In genomic region chr3:133457465-133458067, GRCh38 we compare ENCODE assay signal across 14 cellular contexts. TPM values are rescaled to one million over a fixed set of nuclear protein-coding genes. Genes with fewer than 3 reads are reported as not detected.
A peak's percentile ranks its signal among the peaks of the same experiment; 100 is the strongest.
DNase-seq lines count a peak whose midpoint lies in the region; ATAC-seq and TF ChIP-seq lines count a peak whose summit lies in the region.
"Had no signal": no experiment of that assay in that cellular context is flagged by ENCODE, and none has a peak within 500 bp of the region (broad histone marks: within the 10 kb centered on the region; RNA-seq: fewer than 3 reads in every experiment).

No MANE protein-coding gene starts in this region.

- no peaks in the 10 kb centered on the region for H3K79me2 ChIP-seq in H9 (ENCODE audit: insufficient read depth, low read length)
- H3K79me2 ChIP-seq: parathyroid adenoma had no signal

- H3K56ac ChIP-seq in H9 (ENCODE audit: insufficient read length, low read depth, low read length): no peak overlapping the region

- no peak overlapping the region for H2BK5ac ChIP-seq in H9 (ENCODE audit: insufficient read length, low read length)

- H2BK15ac ChIP-seq in H9 (ENCODE audit: low read depth, low read length): no peak overlapping the region

- H2BK120ac ChIP-seq in H9 (ENCODE audit: low read depth, low read length, poor library complexity, severe bottlenecking): no peak overlapping the region

- no peak overlapping the region for H2AK5ac ChIP-seq in H9 (ENCODE audit: insufficient read length, low read length)

- H3K4ac ChIP-seq in H9 (ENCODE audit: low read depth, low read length): no peak overlapping the region

- H3K23me2 ChIP-seq in H9 (ENCODE audit: insufficient read length, low read depth, low read length, poor library complexity, severe bottlenecking): no peaks in the 10 kb centered on the region

- H3K36me3 Mint-ChIP-seq in H9 (ENCODE audit: insufficient read depth in 1 of 3, low read depth in 3 of 3): no peaks in the 10 kb centered on the region
- no peaks in the 10 kb centered on the region for H3K36me3 Mint-ChIP-seq in glutamatergic neuron (ENCODE audit: unreplicated experiment)

- no peak overlapping the region for H3K23ac ChIP-seq in H9 (ENCODE audit: insufficient read length, low read depth, low read length)

- peaks cover 2% of the 10 kb centered on the region; the same call in 1 of the 2 replicates for H3K4me1 ChIP-seq in H9 (ENCODE audit: insufficient read depth, low read length)
- H3K4me1 ChIP-seq: left lung had no signal

- H2BK12ac ChIP-seq in H9 (ENCODE audit: insufficient read length, low read depth, low read length): no peak overlapping the region

- DNase-seq in DMS 273 treated with DMSO at 0.1 percent for 48 hours (lab: John Stamatoyannopoulos, UW): peak; percentile 78
- DNase-seq in H9: no peak
- peak; percentile 35 for DNase-seq in RKO (ENCODE audit: low spot score)
- no peak for DNase-seq in glutamatergic neuron
- no peak for DNase-seq in NCI-H187 (lab: John Stamatoyannopoulos, UW)
- no peak for DNase-seq in stimulated activated CD4-positive, alpha-beta T cell treated with anti-CD3 and anti-CD28 coated beads, Interleukin-15, amount 100 ng/mL, for 24 hours
- DNase-seq: gastrocnemius medialis, left lung, NCI-H2107, tibial artery had no signal

- H3K27ac Mint-ChIP-seq in H9 (no peak overlapping the region), glutamatergic neuron (ENCODE audit: unreplicated experiment) (no peak overlapping the region)

- no peak overlapping the region for H2BK20ac ChIP-seq in H9 (ENCODE audit: low read depth, low read length, poor library complexity, severe bottlenecking)

- H3K4me3 Mint-ChIP-seq in H9 (no peak overlapping the region), glutamatergic neuron (ENCODE audit: unreplicated experiment) (no peak overlapping the region)

- no peak overlapping the region for H3K9ac ChIP-seq in H9 (ENCODE audit: extremely low read depth, insufficient read length, low read length)
- H3K9ac ChIP-seq: parathyroid adenoma had no signal

- no peak overlapping the region for H3K14ac ChIP-seq in H9 (ENCODE audit: insufficient read depth, low read length)

- H3K4me2 ChIP-seq in H9 (ENCODE audit: insufficient read depth, insufficient read length, low read length): no peak overlapping the region

- ATAC-seq in HG03045 (IDR thresholded peaks at IDR 0.05; ENCODE audit: unreplicated experiment) (no peak), GM21619 (IDR thresholded peaks at IDR 0.05; ENCODE audit: unreplicated experiment) (no peak)
- ATAC-seq: gastrocnemius medialis, left lung had no signal

- H3K27me3 ChIP-seq in H9 (ENCODE audit: insufficient read depth, low read length): no peaks in the 10 kb centered on the region
- H3K27me3 ChIP-seq: gastrocnemius medialis, left lung, tibial artery had no signal

- H4K91ac ChIP-seq in H9 (ENCODE audit: insufficient read length, low read depth, low read length): no peak overlapping the region

- no peaks in the 10 kb centered on the region for H4K20me1 ChIP-seq in H9 (ENCODE audit: control insufficient read depth, insufficient read depth, insufficient read length)

- no peaks in the 10 kb centered on the region for H3K9me3 ChIP-seq in H9 (ENCODE audit: control insufficient read depth, low read depth, low read length)
- H3K9me3 ChIP-seq: gastrocnemius medialis, left lung, tibial artery had no signal

- no peaks in the 10 kb centered on the region for H3K79me1 ChIP-seq in H9 (ENCODE audit: insufficient read depth, low read depth, low read length, poor library complexity, severe bottlenecking)

- no peak overlapping the region for H4K5ac ChIP-seq in H9 (ENCODE audit: insufficient read length, low read depth, low read length)

- no peak overlapping the region for H3K18ac ChIP-seq in H9 (ENCODE audit: insufficient read length, low read depth, low read length)

- H2AFZ ChIP-seq in H9 (ENCODE audit: low read length): no peak overlapping the region

- peaks cover 20 to 26% of the 10 kb centered on the region in 2 experiments for H3K4me1 Mint-ChIP-seq in H9
- peaks cover 18% of the 10 kb centered on the region for H3K4me1 Mint-ChIP-seq in glutamatergic neuron (ENCODE audit: low read depth, unreplicated experiment)

- TF ChIP-seq CTCF in H9 (conservative IDR thresholded peaks at IDR 0.05) (peak; percentile 56), glutamatergic neuron (IDR thresholded peaks at IDR 0.05; ENCODE audit: partially characterized antibody, unreplicated experiment) (peak; percentile 58)

- H3K27me3 Mint-ChIP-seq in H9 (ENCODE audit: low read depth) (no peaks in the 10 kb centered on the region), glutamatergic neuron (ENCODE audit: unreplicated experiment) (peaks cover 6% of the 10 kb centered on the region)

- no peak overlapping the region for H4K8ac ChIP-seq in H9 (replicated peaks; ENCODE audit: insufficient read length, low read depth, low read length)

- H3K9me3 Mint-ChIP-seq in H9: no peaks in the 10 kb centered on the region
- peaks cover 11% of the 10 kb centered on the region for H3K9me3 Mint-ChIP-seq in glutamatergic neuron (ENCODE audit: unreplicated experiment)

- no peak overlapping the region for H3T11ph ChIP-seq in H9 (ENCODE audit: low read length)

- no peak overlapping the region for H3K27ac ChIP-seq in H9 (ENCODE audit: insufficient read length, low read depth, low read length)
- H3K27ac ChIP-seq: gastrocnemius medialis, left lung, parathyroid adenoma, RWPE1, tibial artery had no signal

- no CpG with 5 or more reads among the region's 1 CpG for WGBS in H9 (ENCODE audit: extremely low coverage, insufficient read length, low lambda C conversion rate)

RNA-seq across cellular contexts. Expression of gene BFSP2, which starts 57.7 kb away (rescaled TPM):
- total RNA-seq in H9 (2021) (not detected in 2 replicates), glutamatergic neuron (ENCODE audit: unreplicated experiment) (not detected)
- total RNA-seq: gastrocnemius medialis, left lung had no signal

Comparison
In these comparisons a context has a peak if more than half of its experiments do, and no peak if none do; other contexts are left out.
1. DNase-seq: peak in DMS 273 treated with DMSO at 0.1 percent for 48 hours (single experiment) and RKO (single experiment); none in H9 (single experiment), glutamatergic neuron (single experiment), NCI-H187 (0 of 2) and stimulated activated CD4-positive, alpha-beta T cell treated with anti-CD3 and anti-CD28 coated beads, Interleukin-15, amount 100 ng/mL, for 24 hours (single experiment).